Comparison of ENCODE assay signal across 1 cellular context in the genomic region with DNA sequence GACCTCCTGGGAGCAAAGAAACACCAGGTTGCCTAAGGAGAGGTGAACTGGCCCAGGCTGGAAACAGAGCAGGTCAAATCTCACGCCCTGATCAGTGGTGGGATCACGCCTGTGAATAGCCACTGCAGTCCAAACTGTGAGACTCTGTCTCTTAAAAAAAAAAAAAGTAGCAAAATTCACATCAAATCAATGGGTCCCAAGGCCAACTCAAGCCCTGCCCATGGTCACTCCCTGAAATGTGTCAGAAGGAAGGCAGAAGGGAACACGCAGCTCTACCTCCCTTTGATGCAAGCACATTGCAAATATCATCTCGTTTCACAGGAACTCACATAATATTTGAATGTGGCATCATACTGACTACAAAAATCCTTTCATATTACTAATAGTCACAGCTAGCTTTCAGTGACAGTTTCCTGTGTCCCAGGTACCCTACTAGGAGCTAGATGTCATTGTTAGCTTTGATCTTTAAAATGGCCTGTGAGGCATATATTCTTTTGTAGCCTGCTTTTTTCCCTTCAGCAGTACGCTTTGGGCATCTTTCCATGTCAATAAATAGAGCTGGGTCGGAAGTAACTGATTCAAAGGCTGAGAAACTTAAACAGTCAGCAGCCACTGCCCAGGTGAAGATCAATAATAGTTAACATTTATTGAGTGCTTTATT.
A peak's percentile ranks its signal among the peaks of the same experiment; 100 is the strongest.
TF ChIP-seq lines count a peak whose summit lies in the region.

No MANE protein-coding gene starts in this region.

TF ChIP-seq in liver, 16 proteins besides CTCF, POLR2A, EP300 and RAD21 (continued from another document):
- TF ChIP-seq FOXA2 (IDR thresholded peaks at IDR 0.05) (peak; percentile 13), HNF4G (IDR thresholded peaks at IDR 0.05) (peak; percentile 66), NR2F2 (IDR thresholded peaks at IDR 0.05) (peak; percentile 61)
